In genomic region chr7:40134428-40135423, GRCh38 we compare ENCODE assay signal across 8 cellular contexts. TPM values are rescaled to one million over a fixed set of nuclear protein-coding genes. Genes with fewer than 3 reads are reported as not detected.
A peak's percentile ranks its signal among the peaks of the same experiment; 100 is the strongest.
DNase-seq lines count a peak whose midpoint lies in the region; ATAC-seq and TF ChIP-seq lines count a peak whose summit lies in the region.

Gene MPLKIP, minus strand, starts transcription at chr7:40134622. Its CDS starts 55 bp downstream, at chr7:40134567.
Gene SUGCT, plus strand, starts transcription at chr7:40135005.

- peak; percentile 89 for DNase-seq in ELR (ENCODE audit: low read depth)
- peak; percentile 85 for DNase-seq in GOT3 (lab: John Stamatoyannopoulos, UW)
- peak; percentile 88 for DNase-seq in LHCN-M2 (ENCODE audit: low read depth)
- peak; percentile 91 for DNase-seq in RPMI8226
- DNase-seq in activated T-helper 9 cell treated with anti-CD3 and anti-CD28 coated beads, Interleukin-2, amount 50 U/mL, for 16 hours (ENCODE audit: low read depth) = peak; percentile 76
- DNase-seq in fibroblast of the aortic adventitia (ENCODE audit: low read depth) = peak; percentile 93
- DNase-seq in stimulated activated naive CD8-positive, alpha-beta T cell treated with anti-CD3 and anti-CD28 coated beads, Interleukin-15, Interleukin-2, amounts not matched to agents 100 U/mL and 50 U/mL, for 24 hours = peak; percentile 86

- peak; percentile 59 for TF ChIP-seq CTCF in fibroblast of the aortic adventitia (IDR thresholded peaks at IDR 0.05; ENCODE audit: insufficient read depth, low read length)
- TF ChIP-seq CTCF in nephron (IDR thresholded peaks at IDR 0.05; ENCODE audit: unreplicated experiment in 3 of 3) = peak; percentile 99

- peak within 1 kb of the TSS; percentile 96 to 99 (median 99) for H3K4me3 Mint-ChIP-seq in nephron

- peak within 1 kb of the TSS; percentile 89 for H3K4me3 ChIP-seq in fibroblast of the aortic adventitia (ENCODE audit: low read depth, low read length)

- ATAC-seq in stimulated activated naive CD8-positive, alpha-beta T cell treated with anti-CD3 and anti-CD28 coated beads, Interleukin-15, Interleukin-2, amounts not matched to agents 100 U/mL and 50 U/mL, for 24 hours = peak; percentile 90

- H3K27ac Mint-ChIP-seq in nephron = peak within 1 kb of the TSS; percentile 96 to 99 (median 98)

- peaks cover 14% of the 10 kb centered on the region for H3K4me1 Mint-ChIP-seq in nephron

- no peaks in the 10 kb centered on the region for H3K9me3 Mint-ChIP-seq in nephron

- H3K36me3 Mint-ChIP-seq in nephron (ENCODE audit: low read depth) = peaks cover 7% of the 10 kb centered on the region

- peaks cover 4% of the 10 kb centered on the region for H3K27me3 Mint-ChIP-seq in nephron (ENCODE audit: low read depth)

RNA-seq across cellular contexts. Expression of gene MPLKIP, which starts in this region (rescaled TPM):
- total RNA-seq in LHCN-M2 (2014; rRNA removed) (42.6 and 52.2 TPM in 2 replicates), fibroblast of the aortic adventitia (ENCODE audit: low replicate concordance) (9.6 and 18.2 TPM in 2 replicates)
- polyA plus RNA-seq in LHCN-M2 (2012) = 40.0 TPM

RNA-seq across cellular contexts. Expression of gene SUGCT, which starts in this region (rescaled TPM):
- total RNA-seq in LHCN-M2 (2014; rRNA removed) (23.3 and 29.0 TPM in 2 replicates), fibroblast of the aortic adventitia (ENCODE audit: low replicate concordance) (1.9 and 6.7 TPM in 2 replicates)
- 110 TPM for polyA plus RNA-seq in LHCN-M2 (2012)

Comparison
In these comparisons a context has a peak if more than half of its experiments do, and no peak if none do; other contexts are left out.
1. Peak in every context shown above with its lines: DNase-seq, ATAC-seq and H3K4me3 ChIP-seq.